In genomic region chr6:156687875-156688549, GRCh38 we compare ENCODE assay signal across 9 cellular contexts.
DNase-seq lines count a peak whose midpoint lies in the region; ATAC-seq, FAIRE-seq and TF ChIP-seq lines count a peak whose summit lies in the region.
"Had no signal": no experiment of that assay in that cellular context is flagged by ENCODE, and none has a peak within 500 bp of the region (broad histone marks: within the 10 kb centered on the region; RNA-seq: fewer than 3 reads in every experiment).

No MANE protein-coding gene starts in this region.

- H3K27ac Mint-ChIP-seq in T-helper 2 cell treated with Interferon-gamma antibody and Interleukin-4, amounts not matched to agents 5 μg/mL and 100 μg/mL, for 36 hours: peak overlapping the region; percentile 82

- no peak for FAIRE-seq in bronchial epithelial cell (lab: Jason Lieb, UNC)
- FAIRE-seq: islet of Langerhans had no signal

- peak; percentile 4 for DNase-seq in T-helper 2 cell treated with Interferon-gamma antibody and Interleukin-4, amounts not matched to agents 5 μg/mL and 100 μg/mL, for 36 hours (ENCODE audit: low spot score)
- DNase-seq in T-helper 2 cell (no peak), NCI-H748 treated with DMSO at 0.1 percent for 48 hours (lab: John Stamatoyannopoulos, UW) (peak; percentile 13), bronchial epithelial cell (ENCODE audit: low read depth) (peak; percentile 16), inferior parietal cortex (ENCODE audit: extremely low spot score) (peak; percentile 52), spleen (no peak), NCI-H526 treated with DMSO at 0.1 percent for 48 hours (lab: John Stamatoyannopoulos, UW) (no peak)

- H3K27me3 Mint-ChIP-seq in T-helper 2 cell treated with Interferon-gamma antibody and Interleukin-4, amounts not matched to agents 5 μg/mL and 100 μg/mL, for 36 hours (ENCODE audit: low read depth): peaks cover 15% of the 10 kb centered on the region

- no peaks in the 10 kb centered on the region for H3K36me3 Mint-ChIP-seq in T-helper 2 cell treated with Interferon-gamma antibody and Interleukin-4, amounts not matched to agents 5 μg/mL and 100 μg/mL, for 36 hours (ENCODE audit: low read depth)

- H3K4me3 ChIP-seq in bronchial epithelial cell (ENCODE audit: low read depth, low read length): peak overlapping the region; percentile 58
- peak overlapping the region; percentile 46 to 85 (median 62) for H3K4me3 ChIP-seq in spleen

- no peak for ATAC-seq in HG02852 (IDR thresholded peaks at IDR 0.05; ENCODE audit: unreplicated experiment)

- H3K4me3 Mint-ChIP-seq in T-helper 2 cell treated with Interferon-gamma antibody and Interleukin-4, amounts not matched to agents 5 μg/mL and 100 μg/mL, for 36 hours: peak overlapping the region; percentile 80

- no peaks in the 10 kb centered on the region for H3K27me3 ChIP-seq in bronchial epithelial cell (ENCODE audit: control insufficient read depth, insufficient read depth, low read length)
- no peaks in the 10 kb centered on the region for H3K27me3 ChIP-seq in spleen (replicated peaks in 1 of 7)

- no peaks in the 10 kb centered on the region for H3K9me3 ChIP-seq in spleen

- WGBS in spleen, 5 donors: 17 to 23% (median 20%) methylated on average over 20 of the region's 20 CpGs

- peaks cover 14% of the 10 kb centered on the region for H3K4me1 Mint-ChIP-seq in T-helper 2 cell treated with Interferon-gamma antibody and Interleukin-4, amounts not matched to agents 5 μg/mL and 100 μg/mL, for 36 hours (ENCODE audit: low read depth)

- peaks cover 7 to 52% (median 27%) of the 10 kb centered on the region in 6 donors for H3K4me1 ChIP-seq in spleen

- H3K36me3 ChIP-seq in bronchial epithelial cell (ENCODE audit: control insufficient read depth, insufficient read depth, low read length) (no peaks in the 10 kb centered on the region), spleen (no peaks in the 10 kb centered on the region)

- intact Hi-C loops in spleen (cut with DNase I; ENCODE audit: low total_unique reads): loop anchor here (5.0 to 10.0 kb wide), 2 partner anchors 89 to 123 kb away; partner anchors contain the start of gene ARID1B

- no peak for TF ChIP-seq POLR2A in spleen (IDR thresholded peaks at IDR 0.05)

- peak overlapping the region; percentile 85 to 99 (median 92) for H3K27ac ChIP-seq in spleen

- TF ChIP-seq CTCF in bronchial epithelial cell (IDR thresholded peaks at IDR 0.05; ENCODE audit: insufficient read depth, low read length, severe bottlenecking) (no peak), spleen (IDR thresholded peaks at IDR 0.05 in 8 of 11, conservative IDR thresholded peaks at IDR 0.05 in 3 of 11) (no peak)

- no peaks in the 10 kb centered on the region for H3K9me3 Mint-ChIP-seq in T-helper 2 cell treated with Interferon-gamma antibody and Interleukin-4, amounts not matched to agents 5 μg/mL and 100 μg/mL, for 36 hours

Comparison
In these comparisons a context has a peak if more than half of its experiments do, and no peak if none do; other contexts are left out.
1. DNase-seq: peak in T-helper 2 cell treated with Interferon-gamma antibody and Interleukin-4, amounts not matched to agents 5 μg/mL and 100 μg/mL, for 36 hours (single experiment), NCI-H748 treated with DMSO at 0.1 percent for 48 hours (single experiment), bronchial epithelial cell (single experiment) and inferior parietal cortex (single experiment); none in T-helper 2 cell (0 of 5), spleen (single experiment) and NCI-H526 treated with DMSO at 0.1 percent for 48 hours (single experiment).